ENCODE assay signal across 1 cellular context in genomic region chr14:92575773-92576303, GRCh38.
TF ChIP-seq lines count a peak whose summit lies in the region.

No MANE protein-coding gene starts in this region.

TF ChIP-seq in K562, 482 proteins besides CTCF, POLR2A, EP300 and RAD21 (continued from another document and continues in another):
- TF ChIP-seq NRF1 (conservative IDR thresholded peaks at IDR 0.05 in 1 of 2, IDR thresholded peaks at IDR 0.05 in 1 of 2) (no peak), ZNF12 (CRISPR knock-in tag; IDR thresholded peaks at IDR 0.05) (no peak), ESRRA (IDR thresholded peaks at IDR 0.05; ENCODE audit: borderline replicate concordance, low read depth) (no peak; the same call in 1 of the 2 replicates), ZNF121 (CRISPR knock-in tag; conservative IDR thresholded peaks at IDR 0.05) (no peak), HSF4 (CRISPR knock-in tag; IDR thresholded peaks at IDR 0.05; ENCODE audit: borderline replicate concordance) (no peak), POLR2H (tag; IDR thresholded peaks at IDR 0.05; ENCODE audit: low read depth) (no peak), ZNF551 (CRISPR knock-in tag; IDR thresholded peaks at IDR 0.05) (no peak), TGIF2 (CRISPR knock-in tag; IDR thresholded peaks at IDR 0.05) (no peak), MECOM (CRISPR knock-in tag; IDR thresholded peaks at IDR 0.05) (no peak), PYGO2 (tag; IDR thresholded peaks at IDR 0.05) (peak; percentile 92), KDM5B (IDR thresholded peaks at IDR 0.05; ENCODE audit: insufficient replicate concordance, low read depth, low read length) (no peak), HCFC1 (IDR thresholded peaks at IDR 0.05; ENCODE audit: low read depth, low read length) (no peak), RAD51 (IDR thresholded peaks at IDR 0.05; ENCODE audit: borderline replicate concordance, low read depth) (no peak), HOXB6 (CRISPR knock-in tag; IDR thresholded peaks at IDR 0.05; ENCODE audit: borderline replicate concordance) (no peak; the same call in 1 of the 2 replicates), SIX5 (IDR thresholded peaks at IDR 0.05; ENCODE audit: borderline replicate concordance in 1 of 2, insufficient read depth in 1 of 2, low read depth in 1 of 2, low read length in 2 of 2) (no peak), COPS2 (conservative IDR thresholded peaks at IDR 0.05) (no peak), OTX1 (CRISPR knock-in tag; IDR thresholded peaks at IDR 0.05) (peak; percentile 88), SPI1 (IDR thresholded peaks at IDR 0.05; ENCODE audit: borderline replicate concordance, low read depth, low read length) (no peak), ZFX (CRISPR knock-in tag; IDR thresholded peaks at IDR 0.05) (no peak), ZNF282 (CRISPR knock-in tag; IDR thresholded peaks at IDR 0.05) (no peak), ZC3H4 (CRISPR knock-in tag; IDR thresholded peaks at IDR 0.05; ENCODE audit: borderline replicate concordance) (no peak), ILF3 (IDR thresholded peaks at IDR 0.05; ENCODE audit: borderline replicate concordance) (no peak), BHLHE40 (IDR thresholded peaks at IDR 0.05; ENCODE audit: low read length) (no peak), KDM2B (CRISPR knock-in tag; IDR thresholded peaks at IDR 0.05) (no peak), BRD4 (IDR thresholded peaks at IDR 0.05) (no peak), SMAD3 (CRISPR knock-in tag; conservative IDR thresholded peaks at IDR 0.05) (peak; percentile 93), ZNF143 (CRISPR knock-in tag; IDR thresholded peaks at IDR 0.05) (no peak), PCBP2 (IDR thresholded peaks at IDR 0.05; ENCODE audit: low read depth, low read length, poor library complexity, severe bottlenecking) (no peak), ID3 (CRISPR knock-in tag; IDR thresholded peaks at IDR 0.05) (no peak), ID3 (tag; IDR thresholded peaks at IDR 0.05) (peak; percentile 97), CCAR2 (IDR thresholded peaks at IDR 0.05; ENCODE audit: low read depth, low read length) (no peak), L3MBTL2 (IDR thresholded peaks at IDR 0.05) (no peak), MXD1 (CRISPR knock-in tag; IDR thresholded peaks at IDR 0.05; ENCODE audit: borderline replicate concordance, poor library complexity, severe bottlenecking) (no peak), PTBP1 (IDR thresholded peaks at IDR 0.05; ENCODE audit: low read depth, low read length) (no peak), HNRNPH1 (optimal IDR thresholded peaks at IDR 0.05; ENCODE audit: low read depth, low read length) (no peak), GABPB1 (CRISPR knock-in tag; IDR thresholded peaks at IDR 0.05) (no peak), TSHZ1 (CRISPR knock-in tag; IDR thresholded peaks at IDR 0.05) (peak; percentile 76), NR1H2 (CRISPR knock-in tag; IDR thresholded peaks at IDR 0.05) (no peak), SRF (CRISPR knock-in tag; IDR thresholded peaks at IDR 0.05) (no peak), YY1 (IDR thresholded peaks at IDR 0.05; ENCODE audit: borderline replicate concordance in 1 of 3, control insufficient read depth in 1 of 3, extremely low read depth in 1 of 3, insufficient read depth in 3 of 3, insufficient read length in 1 of 3, insufficient replicate concordance in 2 of 3, low read depth in 1 of 3, low read length in 2 of 3) (no peak), SAP30 (IDR thresholded peaks at IDR 0.05; ENCODE audit: borderline replicate concordance, insufficient read depth, low read depth, low read length, poor library complexity, severe bottlenecking) (no peak), ZNF232 (CRISPR knock-in tag; IDR thresholded peaks at IDR 0.05) (no peak), PHF8 (IDR thresholded peaks at IDR 0.05; ENCODE audit: borderline replicate concordance, low read length) (no peak), HDGF (IDR thresholded peaks at IDR 0.05) (no peak), HMGXB4 (CRISPR knock-in tag; IDR thresholded peaks at IDR 0.05) (no peak), ZNF217 (CRISPR knock-in tag; IDR thresholded peaks at IDR 0.05) (no peak), ZNF764 (CRISPR knock-in tag; IDR thresholded peaks at IDR 0.05; ENCODE audit: low read depth) (0 out of 2 replicates have a peak, but pooled peaks have one; percentile 7)
- TF ChIP-seq, protein P1, sequence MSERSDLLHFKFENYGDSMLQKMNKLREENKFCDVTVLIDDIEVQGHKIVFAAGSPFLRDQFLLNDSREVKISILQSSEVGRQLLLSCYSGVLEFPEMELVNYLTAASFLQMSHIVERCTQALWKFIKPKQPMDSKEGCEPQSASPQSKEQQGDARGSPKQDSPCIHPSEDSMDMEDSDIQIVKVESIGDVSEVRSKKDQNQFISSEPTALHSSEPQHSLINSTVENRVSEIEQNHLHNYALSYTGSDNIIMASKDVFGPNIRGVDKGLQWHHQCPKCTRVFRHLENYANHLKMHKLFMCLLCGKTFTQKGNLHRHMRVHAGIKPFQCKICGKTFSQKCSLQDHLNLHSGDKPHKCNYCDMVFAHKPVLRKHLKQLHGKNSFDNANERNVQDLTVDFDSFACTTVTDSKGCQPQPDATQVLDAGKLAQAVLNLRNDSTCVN (CRISPR knock-in tag; IDR thresholded peaks at IDR 0.05), result peak; percentile 96; the same call in 1 of the 2 replicates
- TF ChIP-seq, protein P2, sequence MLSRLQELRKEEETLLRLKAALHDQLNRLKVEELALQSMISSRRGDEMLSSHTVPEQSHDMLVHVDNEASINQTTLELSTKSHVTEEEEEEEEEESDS (CRISPR knock-in tag; IDR thresholded peaks at IDR 0.05), result no peak
- TF ChIP-seq, protein P3, sequence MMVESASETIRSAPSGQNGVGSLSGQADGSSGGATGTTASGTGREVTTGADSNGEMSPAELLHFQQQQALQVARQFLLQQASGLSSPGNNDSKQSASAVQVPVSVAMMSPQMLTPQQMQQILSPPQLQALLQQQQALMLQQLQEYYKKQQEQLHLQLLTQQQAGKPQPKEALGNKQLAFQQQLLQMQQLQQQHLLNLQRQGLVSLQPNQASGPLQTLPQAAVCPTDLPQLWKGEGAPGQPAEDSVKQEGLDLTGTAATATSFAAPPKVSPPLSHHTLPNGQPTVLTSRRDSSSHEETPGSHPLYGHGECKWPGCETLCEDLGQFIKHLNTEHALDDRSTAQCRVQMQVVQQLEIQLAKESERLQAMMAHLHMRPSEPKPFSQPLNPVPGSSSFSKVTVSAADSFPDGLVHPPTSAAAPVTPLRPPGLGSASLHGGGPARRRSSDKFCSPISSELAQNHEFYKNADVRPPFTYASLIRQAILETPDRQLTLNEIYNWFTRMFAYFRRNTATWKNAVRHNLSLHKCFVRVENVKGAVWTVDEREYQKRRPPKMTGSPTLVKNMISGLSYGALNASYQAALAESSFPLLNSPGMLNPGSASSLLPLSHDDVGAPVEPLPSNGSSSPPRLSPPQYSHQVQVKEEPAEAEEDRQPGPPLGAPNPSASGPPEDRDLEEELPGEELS (CRISPR knock-in tag; IDR thresholded peaks at IDR 0.05; ENCODE audit: borderline replicate concordance), result no peak
- TF ChIP-seq, protein P4, sequence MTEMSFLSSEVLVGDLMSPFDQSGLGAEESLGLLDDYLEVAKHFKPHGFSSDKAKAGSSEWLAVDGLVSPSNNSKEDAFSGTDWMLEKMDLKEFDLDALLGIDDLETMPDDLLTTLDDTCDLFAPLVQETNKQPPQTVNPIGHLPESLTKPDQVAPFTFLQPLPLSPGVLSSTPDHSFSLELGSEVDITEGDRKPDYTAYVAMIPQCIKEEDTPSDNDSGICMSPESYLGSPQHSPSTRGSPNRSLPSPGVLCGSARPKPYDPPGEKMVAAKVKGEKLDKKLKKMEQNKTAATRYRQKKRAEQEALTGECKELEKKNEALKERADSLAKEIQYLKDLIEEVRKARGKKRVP (CRISPR knock-in tag; IDR thresholded peaks at IDR 0.05), result peak; percentile 49; the same call in 1 of the 2 replicates
- TF ChIP-seq, protein P5, sequence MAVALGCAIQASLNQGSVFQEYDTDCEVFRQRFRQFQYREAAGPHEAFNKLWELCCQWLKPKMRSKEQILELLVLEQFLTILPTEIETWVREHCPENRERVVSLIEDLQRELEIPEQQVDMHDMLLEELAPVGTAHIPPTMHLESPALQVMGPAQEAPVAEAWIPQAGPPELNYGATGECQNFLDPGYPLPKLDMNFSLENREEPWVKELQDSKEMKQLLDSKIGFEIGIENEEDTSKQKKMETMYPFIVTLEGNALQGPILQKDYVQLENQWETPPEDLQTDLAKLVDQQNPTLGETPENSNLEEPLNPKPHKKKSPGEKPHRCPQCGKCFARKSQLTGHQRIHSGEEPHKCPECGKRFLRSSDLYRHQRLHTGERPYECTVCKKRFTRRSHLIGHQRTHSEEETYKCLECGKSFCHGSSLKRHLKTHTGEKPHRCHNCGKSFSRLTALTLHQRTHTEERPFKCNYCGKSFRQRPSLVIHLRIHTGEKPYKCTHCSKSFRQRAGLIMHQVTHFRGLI (CRISPR knock-in tag; IDR thresholded peaks at IDR 0.05), result peak; percentile 89
- TF ChIP-seq, protein P6, sequence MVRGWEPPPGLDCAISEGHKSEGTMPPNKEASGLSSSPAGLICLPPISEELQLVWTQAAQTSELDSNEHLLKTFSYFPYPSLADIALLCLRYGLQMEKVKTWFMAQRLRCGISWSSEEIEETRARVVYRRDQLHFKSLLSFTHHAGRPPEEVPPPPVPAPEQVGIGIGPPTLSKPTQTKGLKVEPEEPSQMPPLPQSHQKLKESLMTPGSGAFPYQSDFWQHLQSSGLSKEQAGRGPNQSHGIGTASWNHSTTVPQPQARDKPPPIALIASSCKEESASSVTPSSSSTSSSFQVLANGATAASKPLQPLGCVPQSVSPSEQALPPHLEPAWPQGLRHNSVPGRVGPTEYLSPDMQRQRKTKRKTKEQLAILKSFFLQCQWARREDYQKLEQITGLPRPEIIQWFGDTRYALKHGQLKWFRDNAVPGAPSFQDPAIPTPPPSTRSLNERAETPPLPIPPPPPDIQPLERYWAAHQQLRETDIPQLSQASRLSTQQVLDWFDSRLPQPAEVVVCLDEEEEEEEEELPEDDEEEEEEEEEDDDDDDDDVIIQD (CRISPR knock-in tag; IDR thresholded peaks at IDR 0.05), result peak; percentile 78; the same call in 1 of the 2 replicates
